Comparison of ENCODE assay signal across 11 cellular contexts in genomic region chr10:13414855-13415254, GRCh38.
A peak's percentile ranks its signal among the peaks of the same experiment; 100 is the strongest.
DNase-seq lines count a peak whose midpoint lies in the region; ATAC-seq and TF ChIP-seq lines count a peak whose summit lies in the region.
"Had no signal": no experiment of that assay in that cellular context is flagged by ENCODE, and none has a peak within 500 bp of the region (broad histone marks: within the 10 kb centered on the region; RNA-seq: fewer than 3 reads in every experiment).

No MANE protein-coding gene starts in this region.

- TF ChIP-seq CTCF in AG10803 (conservative IDR thresholded peaks at IDR 0.05; ENCODE audit: low read length) (peak; percentile 46), HEK293 (tag by site-specific recombination; IDR thresholded peaks at IDR 0.05) (no peak), WTC11 (IDR thresholded peaks at IDR 0.05) (no peak)

- H3K9me3 Mint-ChIP-seq in WTC11, result peaks cover 22% of the 10 kb centered on the region
- H3K9me3 Mint-ChIP-seq in CD8-positive, alpha-beta memory T cell, result peaks cover 0 to 7% (median 3%) of the 10 kb centered on the region in 5 donors

- no peak overlapping the region for H3K27ac ChIP-seq in HEK293 (ENCODE audit: extremely low read depth, low read depth, low read length)
- no peak overlapping the region for H3K27ac ChIP-seq in CD8-positive, alpha-beta memory T cell (ENCODE audit: low read depth, low read length)

- H3K36me3 ChIP-seq in HEK293 (ENCODE audit: control insufficient read depth in 2 of 2, insufficient read depth in 1 of 2, low read length in 2 of 2), result no peaks in the 10 kb centered on the region
- H3K36me3 ChIP-seq in CD8-positive, alpha-beta memory T cell (ENCODE audit: insufficient read depth, low read length), result no peaks in the 10 kb centered on the region

- peaks cover 7% of the 10 kb centered on the region for H3K27me3 Mint-ChIP-seq in WTC11 (ENCODE audit: low read depth)
- H3K27me3 Mint-ChIP-seq in CD8-positive, alpha-beta memory T cell, result peaks cover 18 to 35% of the 10 kb centered on the region in 2 donors

- no peak overlapping the region for H3K4me3 Mint-ChIP-seq in WTC11
- H3K4me3 Mint-ChIP-seq in CD8-positive, alpha-beta memory T cell, result no peak overlapping the region

- no peak overlapping the region for H3K27ac Mint-ChIP-seq in WTC11
- H3K27ac Mint-ChIP-seq in CD8-positive, alpha-beta memory T cell, result no peak overlapping the region

- no peaks in the 10 kb centered on the region for H3K9me3 ChIP-seq in HEK293 (ENCODE audit: control insufficient read depth, insufficient read depth, low read depth, low read length)
- no peaks in the 10 kb centered on the region for H3K9me3 ChIP-seq in CD8-positive, alpha-beta memory T cell (ENCODE audit: low read length)

- ATAC-seq in WTC11 (peak; percentile 92), GM19455 (IDR thresholded peaks at IDR 0.05; ENCODE audit: unreplicated experiment) (no peak), GM18520 (IDR thresholded peaks at IDR 0.05; ENCODE audit: unreplicated experiment) (no peak)

- DNase-seq in AG10803 (ENCODE audit: low read depth) (peak; percentile 26), WTC11 (ENCODE audit: low spot score) (peak; percentile 62), kidney tubule cell (ENCODE audit: low spot score) (peak; percentile 40), NCI-H2081 (lab: John Stamatoyannopoulos, UW) (no peak)
- DNase-seq in CD8-positive, alpha-beta memory T cell, result no peak
- DNase-seq: effector CD8-positive, alpha-beta T cell; GDM1; stimulated activated CD4-positive, alpha-beta T cell treated with anti-CD3 and anti-CD28 coated beads, Interleukin-4, amount 100 ng/mL, for 4 hours had no signal

- CTCF ChIA-PET in HEK293 (lab: Yijun Ruan, JAX), result interaction anchor here (0.6 to 5.9 kb wide), 11 partner anchors 9 to 122 kb away, joined by 3 to 32 read pairs (median 4); no protein-coding TSS in a partner anchor
- CTCF ChIA-PET in WTC11 (lab: Charles Lee), result interaction anchor here (0.6 to 5.7 kb wide), 19 partner anchors 9 to 143 kb away, joined by 3 to 54 read pairs (median 4); no protein-coding TSS in a partner anchor
- CTCF ChIA-PET in CD8-positive, alpha-beta memory T cell (lab: Charles Lee), result interaction anchor here (1.0 to 1.4 kb wide), 2 partner anchors 9 to 25 kb away, joined by 3 read pairs; no protein-coding TSS in a partner anchor

- H3K36me3 Mint-ChIP-seq in WTC11, result 0 out of 2 replicates have a peak, but pooled peaks cover 3% of the 10 kb centered on the region
- H3K36me3 Mint-ChIP-seq in CD8-positive, alpha-beta memory T cell, result no peaks in the 10 kb centered on the region

- H3K27me3 ChIP-seq in CD8-positive, alpha-beta memory T cell (ENCODE audit: insufficient read depth, low read length, poor library complexity, severe bottlenecking), result no peaks in the 10 kb centered on the region

- H3K4me1 ChIP-seq in HEK293 (ENCODE audit: control insufficient read depth, insufficient read depth, low read length), result no peaks in the 10 kb centered on the region
- no peaks in the 10 kb centered on the region for H3K4me1 ChIP-seq in CD8-positive, alpha-beta memory T cell (ENCODE audit: insufficient read depth, low read length)

- H3K4me1 Mint-ChIP-seq in WTC11, result no peaks in the 10 kb centered on the region
- no peaks in the 10 kb centered on the region for H3K4me1 Mint-ChIP-seq in CD8-positive, alpha-beta memory T cell

- H3K4me3 ChIP-seq in AG10803 (ENCODE audit: low read length) (no peak overlapping the region), HEK293 (ENCODE audit: low read depth, low read length) (no peak overlapping the region)
- H3K4me3 ChIP-seq in CD8-positive, alpha-beta memory T cell (ENCODE audit: low read length), result no peak overlapping the region

- POLR2A ChIA-PET in HEK293 (lab: Yijun Ruan, JAX), result no interaction called here
- POLR2A ChIA-PET in WTC11 (lab: Charles Lee), result interaction anchor here (0.6 kb wide), 1 partner anchor 28 kb away, joined by 6 read pairs; no protein-coding TSS in a partner anchor
- POLR2A ChIA-PET in CD8-positive, alpha-beta memory T cell (lab: Charles Lee), result no interaction called here

TF ChIP-seq in HEK293, 187 proteins besides CTCF, POLR2A, EP300 and RAD21:
- no peak for TF ChIP-seq SP3 (tag by site-specific recombination; IDR thresholded peaks at IDR 0.05)
- TF ChIP-seq ZNF654 (tag by site-specific recombination; IDR thresholded peaks at IDR 0.05; ENCODE audit: low read depth), result peak; percentile 12; the same call in 1 of the 2 replicates

TF ChIP-seq in WTC11, 78 proteins besides CTCF, POLR2A, EP300 and RAD21:
- no peak for TF ChIP-seq E2F4 (CRISPR knock-in tag; IDR thresholded peaks at IDR 0.05; ENCODE audit: borderline replicate concordance, low read depth)
- no peak for TF ChIP-seq ZNF281 (CRISPR knock-in tag; IDR thresholded peaks at IDR 0.05)
- TF ChIP-seq ZNF263 (CRISPR knock-in tag; IDR thresholded peaks at IDR 0.05; ENCODE audit: low read depth), result no peak

Comparison
In these comparisons a context has a peak if more than half of its experiments do, and no peak if none do; other contexts are left out.
1. DNase-seq: peak in AG10803 (single experiment), WTC11 (single experiment) and kidney tubule cell (single experiment); none in NCI-H2081 (0 of 2) and CD8-positive, alpha-beta memory T cell (0 of 5).